8 cellular contexts compared by ENCODE assay signal in genomic region chr10:124916098-124916584, GRCh38. TPM values are rescaled to one million over a fixed set of nuclear protein-coding genes. Genes with fewer than 3 reads are reported as not detected.
DNase-seq lines count a peak whose midpoint lies in the region; ATAC-seq and TF ChIP-seq lines count a peak whose summit lies in the region.

No MANE protein-coding gene starts in this region.

- peak; percentile 1 for ATAC-seq in HG03565 (IDR thresholded peaks at IDR 0.05; ENCODE audit: unreplicated experiment)

- DNase-seq in NCI-H146 (lab: John Stamatoyannopoulos, UW) (peak; percentile 18), NCI-H146 treated with DMSO at 0.1 percent for 48 hours (lab: John Stamatoyannopoulos, UW; ENCODE audit: unreplicated experiment) (no peak), spleen (no peak), NCI-H2196 (lab: John Stamatoyannopoulos, UW; ENCODE audit: unreplicated experiment) (no peak), GM13977 (ENCODE audit: low spot score) (no peak)

- H3K27me3 ChIP-seq in iPS-15b (ENCODE audit: control insufficient read depth, insufficient read depth, low read length) (no peaks in the 10 kb centered on the region), spleen (replicated peaks in 1 of 7) (no peaks in the 10 kb centered on the region)

- H3K4me1 Mint-ChIP-seq in activated naive CD8-positive, alpha-beta T cell (ENCODE audit: low read depth), result peaks cover 38% of the 10 kb centered on the region

- peak overlapping the region; percentile 95 to 99 (median 98) for H3K27ac ChIP-seq in spleen

- intact Hi-C loops in spleen (cut with DNase I; ENCODE audit: low total_unique reads), result no loop called here

- H3K36me3 Mint-ChIP-seq in activated naive CD8-positive, alpha-beta T cell, result no peaks in the 10 kb centered on the region

- no peak for TF ChIP-seq POLR2A in spleen (IDR thresholded peaks at IDR 0.05)

- H3K9ac ChIP-seq in iPS-15b (ENCODE audit: low read depth, low read length), result peak overlapping the region; percentile 97

- TF ChIP-seq CTCF in spleen (IDR thresholded peaks at IDR 0.05 in 8 of 11, conservative IDR thresholded peaks at IDR 0.05 in 3 of 11), result no peak
- no peak for TF ChIP-seq CTCF in GM13977 (IDR thresholded peaks at IDR 0.05; ENCODE audit: extremely low read depth, insufficient read depth, missing control alignments)

- no peaks in the 10 kb centered on the region for H3K9me3 ChIP-seq in iPS-15b (ENCODE audit: control insufficient read depth, insufficient read depth, low read length)
- no peaks in the 10 kb centered on the region for H3K9me3 ChIP-seq in spleen

- H3K4me1 ChIP-seq in iPS-15b (ENCODE audit: control insufficient read depth, insufficient read depth, low read length), result peaks cover 2% of the 10 kb centered on the region
- H3K4me1 ChIP-seq in spleen, result peaks cover 21 to 67% (median 40%) of the 10 kb centered on the region in 6 donors

- no peaks in the 10 kb centered on the region for H3K36me3 ChIP-seq in iPS-15b (ENCODE audit: control insufficient read depth, insufficient read depth, low read length)
- no peaks in the 10 kb centered on the region for H3K36me3 ChIP-seq in spleen

- peak overlapping the region; percentile 97 for H3K4me3 Mint-ChIP-seq in activated naive CD8-positive, alpha-beta T cell

- in situ Hi-C loops in GM13977 (cut with MboI; ENCODE audit: low pct_unique_long_range_greater_than_20kb, low sequenced_read_pairs, unreplicated experiment), result no loop called here

- WGBS in spleen, 5 donors, result 5 to 7% (median 6%) methylated on average over 13 of the region's 13 CpGs

- H3K27ac Mint-ChIP-seq in activated naive CD8-positive, alpha-beta T cell, result peak overlapping the region; percentile 96

- H3K27me3 Mint-ChIP-seq in activated naive CD8-positive, alpha-beta T cell, result no peaks in the 10 kb centered on the region

- H3K4me3 ChIP-seq in iPS-15b (ENCODE audit: low read depth, low read length), result peak overlapping the region; percentile 94
- peak overlapping the region; percentile 44 to 91 (median 70) for H3K4me3 ChIP-seq in spleen

- H3K9me3 Mint-ChIP-seq in activated naive CD8-positive, alpha-beta T cell (ENCODE audit: low read depth), result no peaks in the 10 kb centered on the region

RNA-seq across cellular contexts. Expression of gene ZRANB1, which starts 25.8 kb away (rescaled TPM):
- 10 to 100 TPM; 16.1 to 28.8 (median 20.3) TPM for total RNA-seq in spleen
- 1 to 10 TPM; 5.0 to 8.0 (median 5.3) TPM for polyA plus RNA-seq in spleen
